13 cellular contexts compared by ENCODE assay signal in genomic region chrX:120301960-120302359, GRCh38. TPM values are rescaled to one million over a fixed set of nuclear protein-coding genes. Genes with fewer than 3 reads are reported as not detected.
DNase-seq lines count a peak whose midpoint lies in the region; ATAC-seq, FAIRE-seq and TF ChIP-seq lines count a peak whose summit lies in the region.
"Had no signal": no experiment of that assay in that cellular context is flagged by ENCODE, and none has a peak within 500 bp of the region (broad histone marks: within the 10 kb centered on the region; RNA-seq: fewer than 3 reads in every experiment).

No MANE protein-coding gene starts in this region.

- no peak for DNase-seq in CD8-positive, alpha-beta memory T cell
- DNase-seq in HL-60 (ENCODE audit: low read depth in 1 of 2, low spot score in 1 of 2) (no peak), GM12878 (ENCODE audit: low read depth, low spot score) (no peak), cerebellum (ENCODE audit: low spot score) (no peak), HT-29 (ENCODE audit: low spot score) (no peak), AML-193 (lab: John Stamatoyannopoulos, UW) (no peak), anterior cingulate cortex (lab: John Stamatoyannopoulos, UW) (no peak)
- DNase-seq: NCI-H187, SHP77 treated with DMSO at 0.1 percent for 48 hours had no signal

- H3K4me3 ChIP-seq in CD8-positive, alpha-beta memory T cell (ENCODE audit: low read length), result no peak overlapping the region
- H3K4me3 ChIP-seq in HL-60 (replicated peaks; ENCODE audit: insufficient read depth, low read length) (no peak overlapping the region), GM12878 (no peak overlapping the region)
- H3K4me3 ChIP-seq: transverse colon had no signal

- POLR2A ChIA-PET in CD8-positive, alpha-beta memory T cell (lab: Charles Lee), result interaction anchor here (1.1 kb wide), 1 partner anchor 51 kb away, joined by 5 read pairs; the partner anchor contains the start of gene ZBTB33
- POLR2A ChIA-PET in GM12878 (lab: Charles Lee), result interaction anchor here (0.7 to 3.0 kb wide), 5 partner anchors 9 to 114 kb away, joined by 3 to 16 read pairs (median 4); partner anchors contain the start of genes TMEM255A and ZBTB33

- H3K9me3 Mint-ChIP-seq in CD8-positive, alpha-beta memory T cell, result no peaks in the 10 kb centered on the region

- TF ChIP-seq EP300 in GM12878 (IDR thresholded peaks at IDR 0.05; ENCODE audit: borderline replicate concordance in 1 of 2, control insufficient read depth in 1 of 2, low read depth in 2 of 2, low read length in 2 of 2), result no peak

- no peaks in the 10 kb centered on the region for H3K36me3 ChIP-seq in CD8-positive, alpha-beta memory T cell (ENCODE audit: insufficient read depth, low read length)
- no peaks in the 10 kb centered on the region for H3K36me3 ChIP-seq in GM12878 (ENCODE audit: control insufficient read depth in 2 of 2, insufficient read depth in 2 of 2, low read length in 1 of 2)
- H3K36me3 ChIP-seq: transverse colon had no signal

- H3K36me3 Mint-ChIP-seq in CD8-positive, alpha-beta memory T cell, result no peaks in the 10 kb centered on the region

- H3K4me2 ChIP-seq in GM12878 (ENCODE audit: control insufficient read depth, insufficient read depth), result no peak overlapping the region

- intact Hi-C loops in GM12878 (cut with micrococcal nuclease; ENCODE audit: unreplicated experiment), result no loop called here

- no peaks in the 10 kb centered on the region for H4K20me1 ChIP-seq in GM12878 (ENCODE audit: control insufficient read depth, insufficient read depth)

- no peaks in the 10 kb centered on the region for H3K79me2 ChIP-seq in GM12878 (ENCODE audit: control insufficient read depth, insufficient read depth, low read length)

- peaks cover 0 to 11% of the 10 kb centered on the region in 2 donors for H3K27me3 Mint-ChIP-seq in CD8-positive, alpha-beta memory T cell

- FAIRE-seq in GM12878 (lab: Jason Lieb, UNC), result no peak

- ATAC-seq in GM19455 (IDR thresholded peaks at IDR 0.05; ENCODE audit: unreplicated experiment) (peak; percentile 15), GM12878 (peak; percentile 23)
- ATAC-seq: sciatic nerve had no signal

- SMC1A ChIA-PET in GM12878 (lab: Charles Lee; ENCODE audit: uncharacterized antibody, unreplicated experiment), result interaction anchor here (0.9 to 6.6 kb wide), 8 partner anchors 9 to 88 kb away, joined by 4 to 55 read pairs (median 8); partner anchors contain the start of gene ZBTB33

- peak overlapping the region; percentile 23 to 82 (median 68) for H3K4me3 Mint-ChIP-seq in CD8-positive, alpha-beta memory T cell

- no TSS peak for BruUV-seq in GM12878 (replicated peaks; lab: Mats Ljungman, UMichigan)

- RAD21 ChIA-PET in GM12878 (lab: Charles Lee; ENCODE audit: unreplicated experiment), result interaction anchor here (0.7 to 4.5 kb wide), 7 partner anchors 9 to 88 kb away, joined by 3 to 29 read pairs (median 8); partner anchors contain the start of gene ZBTB33

- CTCF ChIA-PET in CD8-positive, alpha-beta memory T cell (lab: Charles Lee), result interaction anchor here (1.1 to 1.4 kb wide), 3 partner anchors 16 to 184 kb away, joined by 3 read pairs; no protein-coding TSS in a partner anchor
- CTCF ChIA-PET in GM12878 (lab: Yijun Ruan, JAX), result interaction anchor here (0.6 to 6.0 kb wide), 5 partner anchors 15 to 88 kb away, joined by 3 to 29 read pairs (median 5); no protein-coding TSS in a partner anchor

- no peaks in the 10 kb centered on the region for H3K9me3 ChIP-seq in CD8-positive, alpha-beta memory T cell (ENCODE audit: low read length)
- no peaks in the 10 kb centered on the region for H3K9me3 ChIP-seq in GM12878 (replicated peaks; ENCODE audit: control insufficient read depth, insufficient read depth, low read length)
- H3K9me3 ChIP-seq: transverse colon had no signal

- no peak overlapping the region; the same call in 1 of the 2 replicates for H2AFZ ChIP-seq in GM12878 (ENCODE audit: control insufficient read depth, low read depth, low read length)

- no peak overlapping the region for H3K27ac ChIP-seq in CD8-positive, alpha-beta memory T cell (ENCODE audit: low read depth, low read length)
- H3K27ac ChIP-seq in HL-60 (replicated peaks), result peak overlapping the region; percentile 28; the same call in 1 of the 2 replicates
- peak overlapping the region; percentile 23; the same call in 1 of the 2 replicates for H3K27ac ChIP-seq in GM12878 (ENCODE audit: control insufficient read depth, insufficient read depth)
- H3K27ac ChIP-seq: transverse colon had no signal

- no peak for TF ChIP-seq RAD21 in GM12878 (IDR thresholded peaks at IDR 0.05; ENCODE audit: insufficient read depth, low read depth, low read length)

- peaks cover 45% of the 10 kb centered on the region in 3 donors for H3K4me1 Mint-ChIP-seq in CD8-positive, alpha-beta memory T cell

- no peak overlapping the region for H3K9ac ChIP-seq in GM12878 (ENCODE audit: control insufficient read depth, insufficient read depth, low read length)

- peaks cover 17% of the 10 kb centered on the region for H3K4me1 ChIP-seq in CD8-positive, alpha-beta memory T cell (ENCODE audit: insufficient read depth, low read length)
- H3K4me1 ChIP-seq in GM12878 (ENCODE audit: control insufficient read depth, insufficient read depth, low read length), result peaks cover 13% of the 10 kb centered on the region
- H3K4me1 ChIP-seq: transverse colon had no signal

- no peaks in the 10 kb centered on the region for H3K27me3 ChIP-seq in CD8-positive, alpha-beta memory T cell (ENCODE audit: insufficient read depth, low read length, poor library complexity, severe bottlenecking)
- no peaks in the 10 kb centered on the region for H3K27me3 ChIP-seq in HL-60 (ENCODE audit: insufficient read depth, poor library complexity, severe bottlenecking)
- H3K27me3 ChIP-seq in GM12878 (replicated peaks in 1 of 2; ENCODE audit: control insufficient read depth in 2 of 2, insufficient read depth in 2 of 2, low read length in 1 of 2), result no peaks in the 10 kb centered on the region
- H3K27me3 ChIP-seq: transverse colon had no signal

- H3K27ac Mint-ChIP-seq in CD8-positive, alpha-beta memory T cell, result peak overlapping the region; percentile 27 to 93 (median 78)

- WGBS in GM12878 (ENCODE audit: insufficient coverage, insufficient replicate concordance, low lambda C conversion rate, missing lambda C conversion rate), result 3% methylated on average over 4 of the region's 4 CpGs

- TF ChIP-seq CTCF in HL-60 (IDR thresholded peaks at IDR 0.05; ENCODE audit: insufficient read depth, low read length) (no peak), GM12878 (IDR thresholded peaks at IDR 0.05 in 2 of 3, conservative IDR thresholded peaks at IDR 0.05 in 1 of 3; ENCODE audit: control insufficient read depth in 2 of 3, extremely low read depth in 1 of 3, insufficient read depth in 1 of 3, low read depth in 3 of 3, low read length in 3 of 3) (no peak)

- TF ChIP-seq POLR2A in GM12878 (IDR thresholded peaks at IDR 0.05; ENCODE audit: low read depth, low read length), result no peak

- in situ Hi-C loops in GM12878 (cut with MboI), result no loop called here

RNA-seq across cellular contexts. Expression of gene TMEM255A, which starts 9.3 kb away (rescaled TPM):
- under 1 TPM in 1 of 2 experiments, not detected in 1; 0.09 TPM for total RNA-seq in CD8-positive, alpha-beta memory T cell
- 2.1 TPM for polyA plus RNA-seq in CD8-positive, alpha-beta memory T cell
- 1.7 and 1.9 TPM in 2 replicates for total RNA-seq in GM12878 (2013; cell fraction: nucleolus; rRNA removed)
- total RNA-seq in GM12878 (2014; rRNA removed) (0.90 and 1.3 TPM in 2 replicates), GM12878 (2014; rRNA removed; fragmentation: Illumina TruSeq; extraction: Trizol) (1.3 and 1.4 TPM in 2 replicates), GM12878 (2021) (1.5 and 1.6 TPM in 2 replicates), cerebellum (2.1 TPM)
- polyA plus RNA-seq in GM12878 (2011; ENCODE audit: low read depth), result 0.51 TPM
- polyA plus RNA-seq in GM12878 (2011; rRNA removed) (5.4 and 5.6 TPM in 2 replicates), GM12878 (2014; fragmentation: Illumina TruSeq; extraction: Trizol) (2.6 TPM in 2 replicates), GM12878 (2014; fragmentation: Nextera tagmentation; extraction: Ambion mirVana) (1 to 10 TPM in 1 of 2 experiments, under 1 TPM in 1; 0.98 to 1.0 TPM), GM12878 (2014; rRNA removed) (0.91 and 1.5 TPM in 2 replicates), GM12878 (2016; fragmentation: Nextera tagmentation; extraction: Ambion mirVana) (1 to 10 TPM; 1.2 to 1.4 TPM)
- 4.0 and 4.6 TPM in 2 replicates for polyA plus RNA-seq in GM12878 (2011; cell fraction: cytosol; rRNA removed)
- 3.2 and 3.8 TPM in 2 replicates for polyA plus RNA-seq in GM12878 (2011; cell fraction: nucleus; rRNA removed)
- 0.93 and 0.95 TPM in 2 replicates for polyA plus RNA-seq in GM12878 (2012)
- polyA minus RNA-seq in GM12878 (2011; rRNA and poly(A)+ RNA removed), result 4.5 and 4.7 TPM in 2 replicates
- polyA minus RNA-seq in GM12878 (2011; cell fraction: cytosol; rRNA and poly(A)+ RNA removed), result 0.94 and 1.6 TPM in 2 replicates
- 1.1 and 1.7 TPM in 2 replicates for polyA minus RNA-seq in GM12878 (2011; cell fraction: nucleus; rRNA and poly(A)+ RNA removed)
- not detected in 2 replicates for total RNA-seq in HT-29 (2014; rRNA removed; shearing (Covaris generic))

RNA-seq across cellular contexts. Expression of gene ZBTB33, which starts 51.3 kb away (rescaled TPM):
- 10 to 100 TPM; 16.4 to 16.8 TPM for total RNA-seq in CD8-positive, alpha-beta memory T cell
- 12.5 TPM for polyA plus RNA-seq in CD8-positive, alpha-beta memory T cell
- total RNA-seq in GM12878 (2013; cell fraction: nucleolus; rRNA removed), result 28.0 and 28.4 TPM in 2 replicates
- total RNA-seq in GM12878 (2014; rRNA removed), result 14.1 and 17.7 TPM in 2 replicates
- 25.6 and 26.3 TPM in 2 replicates for total RNA-seq in GM12878 (2014; rRNA removed; fragmentation: Illumina TruSeq; extraction: Trizol)
- 17.1 and 18.3 TPM in 2 replicates for total RNA-seq in GM12878 (2021)
- 5.0 TPM for polyA plus RNA-seq in GM12878 (2011; ENCODE audit: low read depth)
- 19.6 and 31.4 TPM in 2 replicates for polyA plus RNA-seq in GM12878 (2011; rRNA removed)
- 7.1 and 9.1 TPM in 2 replicates for polyA plus RNA-seq in GM12878 (2011; cell fraction: cytosol; rRNA removed)
- 12.2 and 14.4 TPM in 2 replicates for polyA plus RNA-seq in GM12878 (2011; cell fraction: nucleus; rRNA removed)
- 10.1 and 12.4 TPM in 2 replicates for polyA plus RNA-seq in GM12878 (2012)
- polyA plus RNA-seq in GM12878 (2014; fragmentation: Illumina TruSeq; extraction: Trizol), result 23.3 and 29.3 TPM in 2 replicates
- polyA plus RNA-seq in GM12878 (2014; fragmentation: Nextera tagmentation; extraction: Ambion mirVana), result 1 to 10 TPM; 5.2 to 5.4 TPM
- 9.3 and 11.3 TPM in 2 replicates for polyA plus RNA-seq in GM12878 (2014; rRNA removed)
- polyA plus RNA-seq in GM12878 (2016; fragmentation: Nextera tagmentation; extraction: Ambion mirVana), result 10 to 100 TPM; 21.3 to 23.6 TPM
- polyA minus RNA-seq in GM12878 (2011; rRNA and poly(A)+ RNA removed), result 20.7 and 40.7 TPM in 2 replicates
- polyA minus RNA-seq in GM12878 (2011; cell fraction: cytosol; rRNA and poly(A)+ RNA removed), result 10.4 and 12.5 TPM in 2 replicates
- polyA minus RNA-seq in GM12878 (2011; cell fraction: nucleus; rRNA and poly(A)+ RNA removed), result 10.9 and 11.7 TPM in 2 replicates
- total RNA-seq in cerebellum, result 32.7 TPM
- 6.1 TPM in 2 replicates for total RNA-seq in HT-29 (2014; rRNA removed; shearing (Covaris generic))

RNA-seq across cellular contexts. Expression of gene ATP1B4, which starts 59.9 kb away (rescaled TPM):
- not detected for total RNA-seq in CD8-positive, alpha-beta memory T cell
- not detected for polyA plus RNA-seq in CD8-positive, alpha-beta memory T cell
- total RNA-seq in GM12878 (2013; cell fraction: nucleolus; rRNA removed), result not detected in 2 replicates
- not detected in 2 replicates for total RNA-seq in GM12878 (2014; rRNA removed)
- not detected in 2 replicates for total RNA-seq in GM12878 (2014; rRNA removed; fragmentation: Illumina TruSeq; extraction: Trizol)
- total RNA-seq in GM12878 (2021), result not detected in 2 replicates
- not detected for polyA plus RNA-seq in GM12878 (2011; ENCODE audit: low read depth)
- polyA plus RNA-seq in GM12878 (2011; rRNA removed), result 0.01 TPM in 1 of 2 replicates, not detected in the other
- not detected in 2 replicates for polyA plus RNA-seq in GM12878 (2011; cell fraction: cytosol; rRNA removed)
- not detected in 2 replicates for polyA plus RNA-seq in GM12878 (2011; cell fraction: nucleus; rRNA removed)
- polyA plus RNA-seq in GM12878 (2012), result not detected in 2 replicates
- polyA plus RNA-seq in GM12878 (2014; fragmentation: Illumina TruSeq; extraction: Trizol), result not detected in 2 replicates
- not detected for polyA plus RNA-seq in GM12878 (2014; fragmentation: Nextera tagmentation; extraction: Ambion mirVana)
- not detected in 2 replicates for polyA plus RNA-seq in GM12878 (2014; rRNA removed)
- polyA plus RNA-seq in GM12878 (2016; fragmentation: Nextera tagmentation; extraction: Ambion mirVana), result not detected
- not detected in 2 replicates for polyA minus RNA-seq in GM12878 (2011; rRNA and poly(A)+ RNA removed)
- polyA minus RNA-seq in GM12878 (2011; cell fraction: cytosol; rRNA and poly(A)+ RNA removed), result not detected in 2 replicates
- not detected in 2 replicates for polyA minus RNA-seq in GM12878 (2011; cell fraction: nucleus; rRNA and poly(A)+ RNA removed)
- not detected for total RNA-seq in cerebellum
- not detected in 2 replicates for total RNA-seq in HT-29 (2014; rRNA removed; shearing (Covaris generic))
- total RNA-seq: fibroblast of lung, sciatic nerve, transverse colon had no signal
- polyA plus RNA-seq: fibroblast of lung had no signal
